ENCODE assay signal across 15 cellular contexts in the genomic region with DNA sequence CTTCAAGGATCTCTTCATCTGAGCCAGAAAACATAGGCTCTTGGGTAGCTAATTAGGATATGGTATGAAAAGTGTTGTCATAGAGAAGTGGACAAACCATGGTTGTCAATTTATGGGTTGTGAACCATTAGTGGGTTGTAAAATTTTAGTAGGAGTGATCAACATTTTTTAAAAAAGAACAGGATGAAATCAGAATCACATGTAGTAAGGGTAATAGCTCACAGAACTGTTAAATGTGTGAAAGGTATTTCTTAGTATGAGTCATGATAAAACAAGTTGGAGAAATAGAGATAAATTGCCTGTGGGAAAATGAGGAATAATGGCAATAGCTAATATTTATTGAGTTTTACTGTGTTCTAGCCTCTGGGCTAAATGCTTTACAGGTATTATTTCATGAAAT.
DNase-seq lines count a peak whose midpoint lies in the region; ATAC-seq lines count a peak whose summit lies in the region.
"Had no signal": no experiment of that assay in that cellular context is flagged by ENCODE, and none has a peak within 500 bp of the region (broad histone marks: within the 10 kb centered on the region; RNA-seq: fewer than 3 reads in every experiment).

No MANE protein-coding gene starts in this region.

- H3K36me3 Mint-ChIP-seq in activated naive CD8-positive, alpha-beta T cell treated with anti-CD3 and anti-CD28 coated beads for 36 hours, result peaks cover 27% of the 10 kb centered on the region
- H3K36me3 Mint-ChIP-seq in activated naive CD8-positive, alpha-beta T cell treated with anti-CD3 and anti-CD28 coated beads, Interleukin-2, amount 50 U/mL, for 24 hours (ENCODE audit: low read depth), result peaks cover 40% of the 10 kb centered on the region
- H3K36me3 Mint-ChIP-seq in T-helper 17 cell (ENCODE audit: low read depth), result peaks cover 15% of the 10 kb centered on the region
- H3K36me3 Mint-ChIP-seq in stimulated activated effector memory CD8-positive, alpha-beta T cell treated with anti-CD3 and anti-CD28 coated beads, Interleukin-12 subunit alpha, Interleukin-12 subunit beta, amount 100 ng/mL, for 72 hours, result peaks cover 91% of the 10 kb centered on the region

- peak overlapping the region; percentile 62 for H3K27ac Mint-ChIP-seq in activated naive CD8-positive, alpha-beta T cell treated with anti-CD3 and anti-CD28 coated beads for 36 hours
- H3K27ac Mint-ChIP-seq in activated naive CD8-positive, alpha-beta T cell treated with anti-CD3 and anti-CD28 coated beads, Interleukin-2, amount 50 U/mL, for 24 hours, result no peak overlapping the region
- H3K27ac Mint-ChIP-seq in T-helper 17 cell, result peak overlapping the region; percentile 78
- peak overlapping the region; percentile 27 for H3K27ac Mint-ChIP-seq in stimulated activated effector memory CD8-positive, alpha-beta T cell treated with anti-CD3 and anti-CD28 coated beads, Interleukin-12 subunit alpha, Interleukin-12 subunit beta, amount 100 ng/mL, for 72 hours

- H3K4me1 Mint-ChIP-seq in activated naive CD8-positive, alpha-beta T cell treated with anti-CD3 and anti-CD28 coated beads for 36 hours, result peaks cover 3% of the 10 kb centered on the region
- H3K4me1 Mint-ChIP-seq in activated naive CD8-positive, alpha-beta T cell treated with anti-CD3 and anti-CD28 coated beads, Interleukin-2, amount 50 U/mL, for 24 hours, result peaks cover 1% of the 10 kb centered on the region
- H3K4me1 Mint-ChIP-seq in T-helper 17 cell, result peaks cover 11% of the 10 kb centered on the region
- no peaks in the 10 kb centered on the region for H3K4me1 Mint-ChIP-seq in stimulated activated effector memory CD8-positive, alpha-beta T cell treated with anti-CD3 and anti-CD28 coated beads, Interleukin-12 subunit alpha, Interleukin-12 subunit beta, amount 100 ng/mL, for 72 hours

- H3K27me3 Mint-ChIP-seq in activated naive CD8-positive, alpha-beta T cell treated with anti-CD3 and anti-CD28 coated beads for 36 hours, result no peaks in the 10 kb centered on the region
- H3K27me3 Mint-ChIP-seq in activated naive CD8-positive, alpha-beta T cell treated with anti-CD3 and anti-CD28 coated beads, Interleukin-2, amount 50 U/mL, for 24 hours, result no peaks in the 10 kb centered on the region
- no peaks in the 10 kb centered on the region for H3K27me3 Mint-ChIP-seq in T-helper 17 cell

- ATAC-seq in activated naive CD8-positive, alpha-beta T cell treated with anti-CD3 and anti-CD28 coated beads, Interleukin-2, amount 50 U/mL, for 24 hours, result no peak
- no peak for ATAC-seq in T-helper 17 cell
- no peak for ATAC-seq in stimulated activated effector memory CD8-positive, alpha-beta T cell treated with anti-CD3 and anti-CD28 coated beads, Interleukin-12 subunit alpha, Interleukin-12 subunit beta, amount 100 ng/mL, for 72 hours
- ATAC-seq in HG02642 (IDR thresholded peaks at IDR 0.05; ENCODE audit: poor library complexity, unreplicated experiment), result no peak
- ATAC-seq: lower lobe of right lung had no signal

- DNase-seq in activated naive CD8-positive, alpha-beta T cell treated with anti-CD3 and anti-CD28 coated beads for 36 hours, result no peak
- DNase-seq in activated naive CD8-positive, alpha-beta T cell treated with anti-CD3 and anti-CD28 coated beads, Interleukin-2, amount 50 U/mL, for 24 hours, result no peak
- no peak for DNase-seq in T-helper 17 cell
- DNase-seq in fibroblast of gingiva (ENCODE audit: low read depth), result peak; percentile 6
- no peak for DNase-seq in stimulated activated effector memory CD8-positive, alpha-beta T cell treated with anti-CD3 and anti-CD28 coated beads, Interleukin-12 subunit alpha, Interleukin-12 subunit beta, amount 100 ng/mL, for 72 hours (ENCODE audit: low spot score in 2 of 2)
- no peak for DNase-seq in AG08395 (ENCODE audit: low spot score)
- no peak for DNase-seq in HK-2 (ENCODE audit: unreplicated experiment)
- DNase-seq: amygdala, KG1, lower lobe of right lung, NCI-H1048, NCI-H2081 treated with DMSO at 0.1 percent for 48 hours, SHP77, T-helper 1 cell had no signal

- no peaks in the 10 kb centered on the region for H3K9me3 ChIP-seq in T-helper 17 cell (ENCODE audit: control insufficient read depth, low read length, poor library complexity, severe bottlenecking)
- H3K9me3 ChIP-seq: lower lobe of right lung had no signal

- H3K4me3 Mint-ChIP-seq in activated naive CD8-positive, alpha-beta T cell treated with anti-CD3 and anti-CD28 coated beads for 36 hours, result no peak overlapping the region
- no peak overlapping the region for H3K4me3 Mint-ChIP-seq in activated naive CD8-positive, alpha-beta T cell treated with anti-CD3 and anti-CD28 coated beads, Interleukin-2, amount 50 U/mL, for 24 hours
- no peak overlapping the region for H3K4me3 Mint-ChIP-seq in T-helper 17 cell
- no peak overlapping the region for H3K4me3 Mint-ChIP-seq in stimulated activated effector memory CD8-positive, alpha-beta T cell treated with anti-CD3 and anti-CD28 coated beads, Interleukin-12 subunit alpha, Interleukin-12 subunit beta, amount 100 ng/mL, for 72 hours

- H3K9me3 Mint-ChIP-seq in activated naive CD8-positive, alpha-beta T cell treated with anti-CD3 and anti-CD28 coated beads for 36 hours, result no peaks in the 10 kb centered on the region
- H3K9me3 Mint-ChIP-seq in activated naive CD8-positive, alpha-beta T cell treated with anti-CD3 and anti-CD28 coated beads, Interleukin-2, amount 50 U/mL, for 24 hours, result no peaks in the 10 kb centered on the region
- H3K9me3 Mint-ChIP-seq in stimulated activated effector memory CD8-positive, alpha-beta T cell treated with anti-CD3 and anti-CD28 coated beads, Interleukin-12 subunit alpha, Interleukin-12 subunit beta, amount 100 ng/mL, for 72 hours, result no peaks in the 10 kb centered on the region
